Comparison of ENCODE assay signal across 11 cellular contexts in genomic region chr2:94839224-94839623, GRCh38. TPM values are rescaled to one million over a fixed set of nuclear protein-coding genes. Genes with fewer than 3 reads are reported as not detected.
"Had no signal": no experiment of that assay in that cellular context is flagged by ENCODE, and none has a peak within 500 bp of the region (broad histone marks: within the 10 kb centered on the region; RNA-seq: fewer than 3 reads in every experiment).

No MANE protein-coding gene starts in this region.

RNA-seq across cellular contexts. Expression of gene TEKT4, which starts 32.0 kb away (rescaled TPM):
- total RNA-seq: activated B cell treated with CpG ODN at 0.5 μM for 24 hours; activated CD4-positive, alpha-beta memory T cell treated with anti-CD3 and anti-CD28 coated beads for 36 hours; activated CD4-positive, alpha-beta memory T cell treated with anti-CD3 and anti-CD28 coated beads, Interleukin-2, amount 10 ng/mL, durations not matched to agents 7 days and 5 days; activated CD4-positive, alpha-beta T cell treated with anti-CD3 and anti-CD28 coated beads for 36 hours; activated CD4-positive, alpha-beta T cell treated with anti-CD3 and anti-CD28 coated beads, Interleukin-2, amount 10 ng/mL, durations not matched to agents 7 days and 5 days; activated CD8-positive, alpha-beta memory T cell treated with anti-CD3 and anti-CD28 coated beads for 36 hours; activated CD8-positive, alpha-beta memory T cell treated with anti-CD3 and anti-CD28 coated beads, Interleukin-2, amount 10 ng/mL, durations not matched to agents 7 days and 5 days; activated CD8-positive, alpha-beta T cell treated with anti-CD3 and anti-CD28 coated beads for 36 hours; activated CD8-positive, alpha-beta T cell treated with anti-CD3 and anti-CD28 coated beads, Interleukin-2, amount 10 ng/mL, durations not matched to agents 7 days and 5 days; T-helper 17 cell; WTC11 had no signal
